9 cellular contexts compared by ENCODE assay signal in genomic region chr9:93116049-93116961, GRCh38. TPM values are rescaled to one million over a fixed set of nuclear protein-coding genes. Genes with fewer than 3 reads are reported as not detected.
DNase-seq lines count a peak whose midpoint lies in the region; ATAC-seq, FAIRE-seq and TF ChIP-seq lines count a peak whose summit lies in the region.
"Had no signal": no experiment of that assay in that cellular context is flagged by ENCODE, and none has a peak within 500 bp of the region (broad histone marks: within the 10 kb centered on the region; RNA-seq: fewer than 3 reads in every experiment).

No MANE protein-coding gene starts in this region.

- H3K27ac Mint-ChIP-seq in T-helper 17 cell (peak overlapping the region; percentile 85), immature natural killer cell (peak overlapping the region in 3 of 6 donors; percentile 32 to 64 (median 51))

- H3K36me3 Mint-ChIP-seq in T-helper 17 cell (ENCODE audit: low read depth) (peaks cover 4% of the 10 kb centered on the region), immature natural killer cell (peaks cover 0 to 5% (median 3%) of the 10 kb centered on the region in 3 donors)

- no peak overlapping the region for H3K4me3 ChIP-seq in skin epidermis

- TF ChIP-seq POLR2A in H54 (IDR thresholded peaks at IDR 0.05; ENCODE audit: low read depth, low read length), result no peak

- no peaks in the 10 kb centered on the region for H3K9me3 ChIP-seq in T-helper 17 cell (ENCODE audit: control insufficient read depth, low read length, poor library complexity, severe bottlenecking)

- ATAC-seq in T-helper 17 cell (peak; percentile 3), HG03442 (IDR thresholded peaks at IDR 0.05; ENCODE audit: unreplicated experiment) (no peak), HG02970 (IDR thresholded peaks at IDR 0.05; ENCODE audit: low FRiP score, unreplicated experiment) (no peak)

- FAIRE-seq in H54 (lab: Jason Lieb, UNC), result peak; percentile 84

- H3K4me1 Mint-ChIP-seq in T-helper 17 cell (peaks cover 30% of the 10 kb centered on the region), immature natural killer cell (peaks cover 34 to 39% of the 10 kb centered on the region in 2 donors)

- H3K27ac ChIP-seq in skin epidermis, result peak overlapping the region in 14 of 21 experiments; percentile 3 to 76 (median 52)
- H3K27ac ChIP-seq: WERI-Rb-1 had no signal

- H3K27me3 Mint-ChIP-seq in T-helper 17 cell (no peaks in the 10 kb centered on the region), immature natural killer cell (ENCODE audit: low read depth in 3 of 3) (peaks cover 0 to 7% (median 5%) of the 10 kb centered on the region in 3 donors)

- peak; percentile 67 for DNase-seq in H54 (ENCODE audit: insufficient read length, low spot score)
- DNase-seq in T-helper 17 cell, result peak in 1 of 3 donors; percentile 8
- peak; percentile 75 for DNase-seq in hepatic stellate cell (ENCODE audit: low spot score)
- DNase-seq in immature natural killer cell, result no peak
- DNase-seq in iPS-NIHi7 (ENCODE audit: extremely low spot score), result no peak
- DNase-seq: WERI-Rb-1 had no signal

- H3K4me3 Mint-ChIP-seq in T-helper 17 cell (peak overlapping the region; percentile 25), immature natural killer cell (no peak overlapping the region)

- H3K9me3 Mint-ChIP-seq in immature natural killer cell, result no peaks in the 10 kb centered on the region

RNA-seq across cellular contexts. Expression of gene NINJ1, which starts 17.7 kb away (rescaled TPM):
- 100 to 1,000 TPM; 169 to 219 TPM for total RNA-seq in T-helper 17 cell
- 10 to 100 TPM; 51.3 to 91.0 (median 54.0) TPM for polyA plus RNA-seq in immature natural killer cell

RNA-seq across cellular contexts. Expression of gene CARD19, which starts 20.3 kb away (rescaled TPM):
- 10 to 100 TPM; 45.2 to 54.4 TPM for total RNA-seq in T-helper 17 cell
- 100 to 1,000 TPM in 1 of 3 donors, 10 to 100 TPM in 2; 55.1 to 105 (median 78.8) TPM for polyA plus RNA-seq in immature natural killer cell

RNA-seq across cellular contexts. Expression of gene SUSD3, which starts 57.8 kb away (rescaled TPM):
- 10 to 100 TPM; 47.2 to 62.3 TPM for total RNA-seq in T-helper 17 cell
- polyA plus RNA-seq in immature natural killer cell, result 1 to 10 TPM in 2 of 3 donors, not detected in 1; 3.5 to 5.2 TPM

Comparison
In these comparisons a context has a peak if more than half of its experiments do, and no peak if none do; other contexts are left out.
1. DNase-seq: peak in H54 (single experiment) and hepatic stellate cell (single experiment); none in immature natural killer cell (0 of 3) and iPS-NIHi7 (single experiment).